ENCODE assay signal across 23 cellular contexts in the genomic region with DNA sequence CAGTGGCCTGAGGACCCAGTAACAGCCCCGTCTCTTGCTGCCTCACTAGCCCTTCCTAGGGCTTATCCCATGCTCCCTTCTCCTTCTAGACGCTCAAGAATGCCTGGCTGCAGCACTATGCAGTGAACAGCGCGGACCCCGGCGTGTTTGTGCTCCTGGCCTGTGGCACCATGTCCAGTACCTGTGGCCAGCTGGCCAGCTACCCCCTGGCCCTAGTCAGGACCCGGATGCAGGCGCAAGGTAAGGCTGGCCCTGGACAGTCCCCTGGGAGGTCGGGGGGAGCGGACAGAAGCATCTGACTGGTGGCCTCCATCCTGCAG. TPM values are rescaled to one million over a fixed set of nuclear protein-coding genes. Genes with fewer than 3 reads are reported as not detected.
A peak's percentile ranks its signal among the peaks of the same experiment; 100 is the strongest.
DNase-seq lines count a peak whose midpoint lies in the region; ATAC-seq, FAIRE-seq and TF ChIP-seq lines count a peak whose summit lies in the region.
"Had no signal": no experiment of that assay in that cellular context is flagged by ENCODE, and none has a peak within 500 bp of the region (broad histone marks: within the 10 kb centered on the region; RNA-seq: fewer than 3 reads in every experiment).

No MANE protein-coding gene starts in this region.

- H3K4me1 Mint-ChIP-seq in type B pancreatic cell (ENCODE audit: unreplicated experiment) = peaks cover 7% of the 10 kb centered on the region
- peaks cover 12% of the 10 kb centered on the region for H3K4me1 Mint-ChIP-seq in WTC11

- H3K36me3 Mint-ChIP-seq in type B pancreatic cell (peaks cover 16% of the 10 kb centered on the region), WTC11 (peaks cover 43% of the 10 kb centered on the region)

- 25 to 42% (median 25%) methylated on average over 9 to 10 of the region's 10 CpGs for WGBS in psoas muscle, 3 donors

- intact Hi-C loops in Right ventricle myocardium superior (cut with DNase I) (no loop called here), left ventricle myocardium inferior (cut with micrococcal nuclease) (no loop called here), kidney (cut with DNase I) (no loop called here), psoas muscle (cut with DNase I) (no loop called here)

- POLR2A ChIA-PET in WTC11 (lab: Charles Lee) = no interaction called here

- TF ChIP-seq CTCF in left ventricle myocardium inferior (IDR thresholded peaks at IDR 0.05; ENCODE audit: borderline replicate concordance) (no peak), kidney (IDR thresholded peaks at IDR 0.05; ENCODE audit: borderline replicate concordance, extremely low read depth, insufficient read depth) (no peak), psoas muscle (IDR thresholded peaks at IDR 0.05) (no peak), type B pancreatic cell (conservative IDR thresholded peaks at IDR 0.05) (no peak), WTC11 (IDR thresholded peaks at IDR 0.05) (no peak)

- H3K27me3 ChIP-seq in left ventricle myocardium inferior (ENCODE audit: low read depth) = no peaks in the 10 kb centered on the region
- H3K27me3 ChIP-seq in psoas muscle (ENCODE audit: insufficient read depth in 3 of 3, low read length in 2 of 3) = no peaks in the 10 kb centered on the region
- H3K27me3 ChIP-seq: MG63 had no signal

- ATAC-seq in Right ventricle myocardium superior (ENCODE audit: poor library complexity) (no peak), psoas muscle (no peak), WTC11 (no peak)
- ATAC-seq: Right ventricle myocardium inferior had no signal

- FAIRE-seq in kidney (lab: Jason Lieb, UNC) = no peak
- FAIRE-seq: A549, D721Med, GM12892, GM19239 had no signal

- H3K36me3 ChIP-seq in left ventricle myocardium inferior = peaks cover 72% of the 10 kb centered on the region
- peaks cover 34 to 55% of the 10 kb centered on the region in 2 donors for H3K36me3 ChIP-seq in kidney (ENCODE audit: control insufficient read depth in 1 of 2, insufficient read depth in 2 of 2, low read length in 2 of 2)
- peaks cover 2 to 68% of the 10 kb centered on the region in 2 donors for H3K36me3 ChIP-seq in psoas muscle (ENCODE audit: insufficient read depth in 1 of 2, low read depth in 1 of 2)

- H3K27ac ChIP-seq in left ventricle myocardium inferior (replicated peaks) (no peak overlapping the region), kidney (ENCODE audit: low read depth in 2 of 2, low read length in 2 of 2) (peak overlapping the region in 1 of 2 donors; percentile 40), psoas muscle (peak overlapping the region; percentile 97)
- H3K27ac ChIP-seq: A549, HL-60, KMS-11 had no signal

- H3K27me3 Mint-ChIP-seq in type B pancreatic cell = no peaks in the 10 kb centered on the region
- H3K27me3 Mint-ChIP-seq in WTC11 (ENCODE audit: low read depth) = no peaks in the 10 kb centered on the region

- H3K4me3 ChIP-seq in left ventricle myocardium inferior (no peak overlapping the region), kidney (ENCODE audit: low read length in 2 of 2) (no peak overlapping the region), psoas muscle (peak overlapping the region; percentile 6)
- H3K4me3 ChIP-seq: A549, MG63 had no signal

- H3K9me3 ChIP-seq in left ventricle myocardium inferior (replicated peaks) = no peaks in the 10 kb centered on the region
- H3K9me3 ChIP-seq in kidney (ENCODE audit: control insufficient read depth in 1 of 2, low read length in 2 of 2) = no peaks in the 10 kb centered on the region
- no peaks in the 10 kb centered on the region for H3K9me3 ChIP-seq in psoas muscle
- H3K9me3 ChIP-seq: A549, MG63 had no signal

- CTCF ChIA-PET in WTC11 (lab: Charles Lee) = interaction anchor here (0.8 to 5.8 kb wide), 3 partner anchors 11 to 55 kb away, joined by 3 to 57 read pairs (median 3); no protein-coding TSS in a partner anchor

- no peak overlapping the region for H3K9ac ChIP-seq in kidney (ENCODE audit: low read length in 2 of 2)
- H3K9ac ChIP-seq: KMS-11 had no signal

- H3K4me1 ChIP-seq in left ventricle myocardium inferior = peaks cover 36% of the 10 kb centered on the region
- H3K4me1 ChIP-seq in kidney (ENCODE audit: control insufficient read depth in 1 of 2, insufficient read depth in 1 of 2, low read depth in 1 of 2, low read length in 2 of 2) = peaks cover 29 to 32% of the 10 kb centered on the region in 2 donors
- peaks cover 87% of the 10 kb centered on the region for H3K4me1 ChIP-seq in psoas muscle
- H3K4me1 ChIP-seq: A549 had no signal

- H3K4me3 Mint-ChIP-seq in type B pancreatic cell = no peak overlapping the region
- H3K4me3 Mint-ChIP-seq in WTC11 = no peak overlapping the region

- H3K27ac Mint-ChIP-seq in type B pancreatic cell = peak overlapping the region; percentile 51
- H3K27ac Mint-ChIP-seq in WTC11 = no peak overlapping the region

- H3K9me3 Mint-ChIP-seq in type B pancreatic cell = no peaks in the 10 kb centered on the region
- no peaks in the 10 kb centered on the region for H3K9me3 Mint-ChIP-seq in WTC11

- peak; percentile 38 for DNase-seq in Right ventricle myocardium superior
- DNase-seq in left ventricle myocardium inferior = no peak
- peak; percentile 69 for DNase-seq in kidney
- DNase-seq in psoas muscle = peak in 1 of 2 donors; percentile 66
- no peak for DNase-seq in type B pancreatic cell (ENCODE audit: extremely low spot score, unreplicated experiment)
- DNase-seq in WTC11 (ENCODE audit: low spot score) = no peak
- no peak for DNase-seq in D341Med (ENCODE audit: low spot score)
- DNase-seq in NCI-H187 (lab: John Stamatoyannopoulos, UW) = no peak
- DNase-seq: GDM1, HCEC 1CT, MG63, NCI-H1092 treated with DMSO at 0.1 percent for 48 hours, NCI-H187 treated with DMSO at 0.1 percent for 48 hours, NCI-H2171, NCI-H446 treated with DMSO at 0.1 percent for 48 hours, NCI-H774 had no signal

TF ChIP-seq in WTC11, 78 proteins besides CTCF, POLR2A, EP300 and RAD21 (continues in another document):
- no peak for TF ChIP-seq GTF2I (CRISPR knock-in tag; conservative IDR thresholded peaks at IDR 0.05)
- no peak for TF ChIP-seq MYBL2 (CRISPR knock-in tag; IDR thresholded peaks at IDR 0.05)

RNA-seq across cellular contexts. Expression of a gene that starts 20.6 kb away (rescaled TPM):
- total RNA-seq in Right ventricle myocardium superior = 155 TPM
- total RNA-seq in left ventricle myocardium inferior = 141 TPM
- 64.1 TPM for total RNA-seq in kidney
- polyA plus RNA-seq in kidney (ENCODE audit: insufficient read depth, low read depth, low replicate concordance) = 117 TPM
- total RNA-seq in psoas muscle = 100 to 1,000 TPM; 102 to 150 (median 116) TPM
- 100 to 1,000 TPM in 2 of 3 donors, 10 to 100 TPM in 1; 61.2 to 134 (median 119) TPM for polyA plus RNA-seq in psoas muscle
- total RNA-seq in type B pancreatic cell (ENCODE audit: low replicate concordance) = 67.2 and 85.0 TPM in 2 replicates
- total RNA-seq in WTC11 (2021) = 96.2 to 118 TPM (median 98.4 TPM) in 3 replicates

RNA-seq across cellular contexts. Expression of a gene that starts 38.9 kb away (rescaled TPM):
- total RNA-seq in Right ventricle myocardium superior = 5.0 TPM
- 5.4 TPM for total RNA-seq in left ventricle myocardium inferior
- total RNA-seq in kidney = 24.9 TPM
- 20.4 TPM for polyA plus RNA-seq in kidney (ENCODE audit: insufficient read depth, low read depth, low replicate concordance)
- 10 to 100 TPM in 2 of 4 donors, 1 to 10 TPM in 2; 3.6 to 50.3 (median 20.5) TPM for total RNA-seq in psoas muscle
- 10 to 100 TPM in 2 of 3 donors, 1 to 10 TPM in 1; 9.3 to 12.5 (median 10.6) TPM for polyA plus RNA-seq in psoas muscle
- total RNA-seq in type B pancreatic cell (ENCODE audit: low replicate concordance) = 19.1 and 39.0 TPM in 2 replicates
- 15.2 to 17.4 TPM (median 15.2 TPM) in 3 replicates for total RNA-seq in WTC11 (2021)

RNA-seq across cellular contexts. Expression of a gene that starts 39.8 kb away (rescaled TPM):
- 4.5 TPM for total RNA-seq in Right ventricle myocardium superior
- 7.9 TPM for total RNA-seq in left ventricle myocardium inferior
- 12.3 TPM for total RNA-seq in kidney
- 9.7 TPM for polyA plus RNA-seq in kidney (ENCODE audit: insufficient read depth, low read depth, low replicate concordance)
- 1 to 10 TPM; 5.9 to 8.7 (median 6.1) TPM for total RNA-seq in psoas muscle
- 1 to 10 TPM; 4.2 to 8.0 (median 7.8) TPM for polyA plus RNA-seq in psoas muscle
- total RNA-seq in type B pancreatic cell (ENCODE audit: low replicate concordance) = 6.7 and 10.3 TPM in 2 replicates
- total RNA-seq in WTC11 (2021) = 11.9 to 13.4 TPM (median 12.4 TPM) in 3 replicates

RNA-seq across cellular contexts. Expression of a gene that starts 42.4 kb away (rescaled TPM):
- total RNA-seq in Right ventricle myocardium superior = not detected
- total RNA-seq in left ventricle myocardium inferior = not detected
- 198 TPM for total RNA-seq in kidney
- 8.2 TPM for polyA plus RNA-seq in kidney (ENCODE audit: insufficient read depth, low read depth, low replicate concordance)
- 1 to 10 TPM in 2 of 4 donors, under 1 TPM in 1, not detected in 1; 0.47 to 2.1 (median 1.4) TPM for total RNA-seq in psoas muscle
- under 1 TPM; 0.08 to 0.90 (median 0.69) TPM for polyA plus RNA-seq in psoas muscle
- 10.7 and 12.4 TPM in 2 replicates for total RNA-seq in type B pancreatic cell (ENCODE audit: low replicate concordance)
- total RNA-seq in WTC11 (2021) = 1.0 to 3.0 TPM (median 1.3 TPM) in 3 replicates
- total RNA-seq: Right ventricle myocardium inferior had no signal

RNA-seq across cellular contexts. Expression of a gene that starts 53.2 kb away (rescaled TPM):
- total RNA-seq in Right ventricle myocardium superior (31.3 TPM), left ventricle myocardium inferior (52.5 TPM), kidney (55.6 TPM), psoas muscle (10 to 100 TPM; 14.0 to 21.3 (median 17.8) TPM), type B pancreatic cell (ENCODE audit: low replicate concordance) (108 and 150 TPM in 2 replicates), WTC11 (2021) (77.1 to 86.9 TPM (median 86.6 TPM) in 3 replicates)
- polyA plus RNA-seq in kidney (ENCODE audit: insufficient read depth, low read depth, low replicate concordance) (192 TPM), psoas muscle (10 to 100 TPM; 23.1 to 36.2 (median 27.8) TPM)

Comparison
In these comparisons a context has a peak if more than half of its experiments do, and no peak if none do; other contexts are left out.
1. DNase-seq: peak in Right ventricle myocardium superior (single experiment) and kidney (single experiment); none in left ventricle myocardium inferior (single experiment), type B pancreatic cell (single experiment), WTC11 (single experiment), D341Med (single experiment) and NCI-H187 (0 of 2).